In the genomic region with DNA sequence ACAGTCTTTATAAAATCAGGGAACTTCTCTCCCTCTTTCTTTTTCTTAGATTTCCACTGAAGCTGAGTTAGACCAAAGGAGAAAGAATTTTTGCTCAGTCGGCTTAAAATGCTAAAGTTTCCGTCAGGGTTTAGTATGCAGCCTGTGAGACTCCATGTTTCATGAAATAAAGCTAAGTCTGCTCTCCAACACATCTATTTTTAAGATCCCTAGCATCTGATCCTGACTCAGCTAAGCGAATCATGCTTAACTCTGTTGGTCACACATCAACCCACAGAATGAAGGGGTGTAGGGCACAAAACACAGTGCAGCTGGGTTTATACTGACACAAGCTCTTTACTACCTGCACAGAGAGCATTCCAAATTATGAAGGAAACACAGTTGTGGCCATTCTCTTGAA, we compare ENCODE assay signal across 11 cellular contexts.
A peak's percentile ranks its signal among the peaks of the same experiment; 100 is the strongest.
DNase-seq lines count a peak whose midpoint lies in the region; ATAC-seq, FAIRE-seq and TF ChIP-seq lines count a peak whose summit lies in the region.
"Had no signal": no experiment of that assay in that cellular context is flagged by ENCODE, and none has a peak within 500 bp of the region (broad histone marks: within the 10 kb centered on the region; RNA-seq: fewer than 3 reads in every experiment).

No MANE protein-coding gene starts in this region.

- ATAC-seq in natural killer cell treated with Interleukin-12 subunit alpha and Interleukin-12 subunit beta and Interleukin-15 and Interleukin-18, amount 100 ng/mL, for 72 hours: no peak
- no peak for ATAC-seq in heart right ventricle
- ATAC-seq: sciatic nerve had no signal

- H3K9me3 Mint-ChIP-seq in natural killer cell treated with Interleukin-12 subunit alpha and Interleukin-12 subunit beta and Interleukin-15 and Interleukin-18, amount 100 ng/mL, for 72 hours: no peaks in the 10 kb centered on the region

- H3K27ac ChIP-seq in fibroblast of lung (ENCODE audit: insufficient read depth, low read length) (peak overlapping the region; percentile 63), heart right ventricle (no peak overlapping the region)

- intact Hi-C loops in heart right ventricle (cut with DNase I): loop anchor here in 1 of 10 donors (10.0 kb wide), 1 partner anchor 827 kb away; no protein-coding TSS in a partner anchor

- H3K27me3 Mint-ChIP-seq in natural killer cell treated with Interleukin-12 subunit alpha and Interleukin-12 subunit beta and Interleukin-15 and Interleukin-18, amount 100 ng/mL, for 72 hours: peaks cover 10 to 29% of the 10 kb centered on the region in 2 donors

- no peaks in the 10 kb centered on the region for H3K36me3 Mint-ChIP-seq in natural killer cell treated with Interleukin-12 subunit alpha and Interleukin-12 subunit beta and Interleukin-15 and Interleukin-18, amount 100 ng/mL, for 72 hours

- H3K4me2 ChIP-seq in fibroblast of lung (ENCODE audit: extremely low read depth, insufficient read depth, low read length): peak overlapping the region; percentile 64

- FAIRE-seq in H54 (lab: Jason Lieb, UNC): peak; percentile 89
- FAIRE-seq: colon had no signal

- H3K4me3 ChIP-seq in fibroblast of lung (replicated peaks in 1 of 4; ENCODE audit: control extremely low read depth in 1 of 4, insufficient read depth in 1 of 4, low read depth in 3 of 4, low read length in 4 of 4) (no peak overlapping the region), skeletal muscle cell (ENCODE audit: low read depth, low read length) (no peak overlapping the region), heart right ventricle (no peak overlapping the region)
- H3K4me3 ChIP-seq: mucosa of descending colon had no signal

- peak overlapping the region; percentile 23 for H3K9ac ChIP-seq in fibroblast of lung (ENCODE audit: insufficient read depth, low read length)

- no peaks in the 10 kb centered on the region for H4K20me1 ChIP-seq in fibroblast of lung (ENCODE audit: control insufficient read depth, extremely low read depth, insufficient read depth, low read length)

- DNase-seq in H54 (ENCODE audit: insufficient read length, low spot score) (peak; percentile 58), RPMI8226 (peak; percentile 53), fibroblast of lung (ENCODE audit: low read depth in 2 of 2) (peak; percentile 91 to 93), skeletal muscle cell (ENCODE audit: low read depth) (peak; percentile 66), NCI-H526 treated with DMSO at 0.1 percent for 48 hours (lab: John Stamatoyannopoulos, UW) (no peak), heart right ventricle (no peak)
- DNase-seq in natural killer cell treated with Interleukin-12 subunit alpha and Interleukin-12 subunit beta and Interleukin-15 and Interleukin-18, amount 100 ng/mL, for 72 hours (ENCODE audit: low spot score): no peak
- DNase-seq: mucosa of descending colon, NCI-H2171 had no signal

- H3K27ac Mint-ChIP-seq in natural killer cell treated with Interleukin-12 subunit alpha and Interleukin-12 subunit beta and Interleukin-15 and Interleukin-18, amount 100 ng/mL, for 72 hours: no peak overlapping the region

- no peaks in the 10 kb centered on the region for H3K9me3 ChIP-seq in fibroblast of lung (ENCODE audit: control insufficient read depth, insufficient read depth, low read depth, low read length)
- H3K9me3 ChIP-seq in heart right ventricle: no peaks in the 10 kb centered on the region
- H3K9me3 ChIP-seq: mucosa of descending colon had no signal

- H3K4me3 Mint-ChIP-seq in natural killer cell treated with Interleukin-12 subunit alpha and Interleukin-12 subunit beta and Interleukin-15 and Interleukin-18, amount 100 ng/mL, for 72 hours: no peak overlapping the region

- H3K4me1 Mint-ChIP-seq in natural killer cell treated with Interleukin-12 subunit alpha and Interleukin-12 subunit beta and Interleukin-15 and Interleukin-18, amount 100 ng/mL, for 72 hours (ENCODE audit: low read depth in 2 of 2): no peaks in the 10 kb centered on the region

- H3K36me3 ChIP-seq in fibroblast of lung (ENCODE audit: control insufficient read depth, insufficient read depth, low read length) (no peaks in the 10 kb centered on the region), heart right ventricle (no peaks in the 10 kb centered on the region)

- no peak for TF ChIP-seq POLR2A in H54 (IDR thresholded peaks at IDR 0.05; ENCODE audit: low read depth, low read length)

- no peak for TF ChIP-seq CTCF in fibroblast of lung (conservative IDR thresholded peaks at IDR 0.05 in 1 of 2, IDR thresholded peaks at IDR 0.05 in 1 of 2; ENCODE audit: low read depth in 1 of 2, low read length in 2 of 2)
- TF ChIP-seq CTCF in heart right ventricle (IDR thresholded peaks at IDR 0.05): no peak

- 67 to 68% methylated on average over 3 of the region's 3 CpGs for WGBS in heart right ventricle, 2 donors

- H3K4me1 ChIP-seq in fibroblast of lung (ENCODE audit: control insufficient read depth, extremely low read depth, insufficient read depth, low read length) (peaks cover 3% of the 10 kb centered on the region), heart right ventricle (no peaks in the 10 kb centered on the region)

- H3K27me3 ChIP-seq in fibroblast of lung (ENCODE audit: control insufficient read depth, insufficient read depth, low read length) (no peaks in the 10 kb centered on the region), heart right ventricle (peaks cover 0 to 41% (median 12%) of the 10 kb centered on the region in 7 donors)

- no peaks in the 10 kb centered on the region for H3K79me2 ChIP-seq in fibroblast of lung (ENCODE audit: control insufficient read depth, insufficient read depth, low read length)

- peak overlapping the region; percentile 49 for H2AFZ ChIP-seq in fibroblast of lung (ENCODE audit: low read length)

Comparison
In these comparisons a context has a peak if more than half of its experiments do, and no peak if none do; other contexts are left out.
1. DNase-seq: peak in H54 (single experiment), RPMI8226 (single experiment), fibroblast of lung (2 of 2) and skeletal muscle cell (single experiment); none in NCI-H526 treated with DMSO at 0.1 percent for 48 hours (single experiment), natural killer cell treated with Interleukin-12 subunit alpha and Interleukin-12 subunit beta and Interleukin-15 and Interleukin-18, amount 100 ng/mL, for 72 hours (single experiment) and heart right ventricle (0 of 2).